7 cellular contexts compared by ENCODE assay signal in genomic region chr17:66255112-66255511, GRCh38. TPM values are rescaled to one million over a fixed set of nuclear protein-coding genes. Genes with fewer than 3 reads are reported as not detected.
DNase-seq lines count a peak whose midpoint lies in the region; ATAC-seq and TF ChIP-seq lines count a peak whose summit lies in the region.

No MANE protein-coding gene starts in this region.

- DNase-seq in EL (peak; percentile 80), NCI-H82 (lab: John Stamatoyannopoulos, UW) (peak; percentile 81), globus pallidus (ENCODE audit: low spot score) (peak; percentile 70), progenitor cell of endocrine pancreas (ENCODE audit: low spot score, unreplicated experiment) (no peak)
- peak; percentile 14 for DNase-seq in activated naive CD4-positive, alpha-beta T cell treated with Interleukin-2 at 50 U/mL for 16 hours

- H3K27ac Mint-ChIP-seq in progenitor cell of endocrine pancreas = no peak overlapping the region

- no peaks in the 10 kb centered on the region for H3K9me3 Mint-ChIP-seq in progenitor cell of endocrine pancreas (ENCODE audit: low read depth)

- peak; percentile 76 for TF ChIP-seq CTCF in progenitor cell of endocrine pancreas (IDR thresholded peaks at IDR 0.05; ENCODE audit: unreplicated experiment)

- peak; percentile 66 for ATAC-seq in HG03354 (IDR thresholded peaks at IDR 0.05; ENCODE audit: poor library complexity, severe bottlenecking, unreplicated experiment)
- no peak for ATAC-seq in GM21423 (IDR thresholded peaks at IDR 0.05; ENCODE audit: unreplicated experiment)

- no peaks in the 10 kb centered on the region for H3K36me3 Mint-ChIP-seq in progenitor cell of endocrine pancreas (ENCODE audit: insufficient read depth)

- H3K4me1 Mint-ChIP-seq in progenitor cell of endocrine pancreas (ENCODE audit: low read depth) = peaks cover 4% of the 10 kb centered on the region

- H3K4me3 Mint-ChIP-seq in progenitor cell of endocrine pancreas (ENCODE audit: low read depth) = no peak overlapping the region

- H3K27me3 Mint-ChIP-seq in progenitor cell of endocrine pancreas = no peaks in the 10 kb centered on the region

RNA-seq across cellular contexts. Expression of gene APOH, which starts 25.9 kb away (rescaled TPM):
- 0.27 and 0.57 TPM in 2 replicates for total RNA-seq in progenitor cell of endocrine pancreas

RNA-seq across cellular contexts. Expression of gene PRKCA, which starts 47.3 kb away (rescaled TPM):
- 14.7 and 16.4 TPM in 2 replicates for total RNA-seq in progenitor cell of endocrine pancreas
